ENCODE assay signal across 8 cellular contexts in the genomic region with DNA sequence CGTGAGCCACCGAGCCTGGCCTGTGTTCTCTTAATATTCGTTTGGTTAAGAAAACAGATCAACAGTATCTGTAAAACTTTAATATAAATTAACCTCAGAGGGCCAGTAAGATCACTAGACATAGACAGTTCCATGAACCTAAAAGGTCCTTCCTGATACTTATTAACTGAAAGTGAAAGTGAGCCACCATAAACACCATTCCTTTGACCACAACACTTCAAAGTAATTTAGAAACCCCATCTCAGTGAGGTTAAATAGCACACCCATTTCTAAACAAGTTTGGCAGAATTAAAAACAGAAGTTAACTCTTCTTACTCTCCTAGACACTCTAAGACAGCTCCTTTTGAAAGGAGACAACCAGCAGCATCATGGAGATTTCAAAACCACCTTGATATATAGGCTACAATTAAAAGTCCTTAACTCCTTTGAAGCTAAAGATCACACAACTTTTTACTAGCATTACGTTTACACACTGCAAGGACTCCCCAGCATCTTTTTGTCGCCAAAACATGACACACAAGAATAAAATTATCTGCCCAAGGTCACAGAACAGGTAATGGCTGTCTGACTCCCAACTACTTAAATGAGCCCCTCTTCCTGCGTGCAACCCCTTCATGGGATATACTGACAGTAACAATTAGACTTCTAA. TPM values are rescaled to one million over a fixed set of nuclear protein-coding genes. Genes with fewer than 3 reads are reported as not detected.
DNase-seq lines count a peak whose midpoint lies in the region; ATAC-seq, FAIRE-seq and TF ChIP-seq lines count a peak whose summit lies in the region.

No MANE protein-coding gene starts in this region.

- WGBS in HepG2 (ENCODE audit: low lambda C conversion rate): 9% methylated on average over 6 of the region's 6 CpGs
- WGBS in urinary bladder: 59% methylated on average over 6 of the region's 6 CpGs

- H3K4me1 Mint-ChIP-seq in activated naive CD8-positive, alpha-beta T cell treated with anti-CD3 and anti-CD28 coated beads, Interleukin-2, amount 50 U/mL, for 24 hours: peaks cover 45% of the 10 kb centered on the region

- TF ChIP-seq POLR2A in HepG2 (IDR thresholded peaks at IDR 0.05; ENCODE audit: insufficient read depth in 1 of 2, low read depth in 2 of 2, low read length in 2 of 2): no peak

- no peaks in the 10 kb centered on the region for H3K27me3 Mint-ChIP-seq in activated naive CD8-positive, alpha-beta T cell treated with anti-CD3 and anti-CD28 coated beads, Interleukin-2, amount 50 U/mL, for 24 hours

- H3K27ac ChIP-seq in HepG2 (ENCODE audit: extremely low read length, insufficient read depth, low read length): peak overlapping the region; percentile 27
- no peak overlapping the region for H3K27ac ChIP-seq in urinary bladder (ENCODE audit: low read depth)

- H3K9me3 Mint-ChIP-seq in activated naive CD8-positive, alpha-beta T cell treated with anti-CD3 and anti-CD28 coated beads, Interleukin-2, amount 50 U/mL, for 24 hours: no peaks in the 10 kb centered on the region

- H3K4me3 Mint-ChIP-seq in activated naive CD8-positive, alpha-beta T cell treated with anti-CD3 and anti-CD28 coated beads, Interleukin-2, amount 50 U/mL, for 24 hours: peak overlapping the region; percentile 84

- H3K4me1 ChIP-seq in HepG2 (ENCODE audit: insufficient read depth, low read length): peaks cover 23% of the 10 kb centered on the region
- no peaks in the 10 kb centered on the region for H3K4me1 ChIP-seq in urinary bladder (ENCODE audit: insufficient read depth)

- CTCF ChIA-PET in HepG2 (lab: Yijun Ruan, JAX; ENCODE audit: low intra/inter-chr PET ratio, low total read pairs): no interaction called here

- H3K9me3 ChIP-seq in HepG2 (ENCODE audit: low read length): no peaks in the 10 kb centered on the region

- peak overlapping the region; percentile 77 for H3K4me2 ChIP-seq in HepG2 (ENCODE audit: low read depth, low read length)

- H3K36me3 Mint-ChIP-seq in activated naive CD8-positive, alpha-beta T cell treated with anti-CD3 and anti-CD28 coated beads, Interleukin-2, amount 50 U/mL, for 24 hours (ENCODE audit: low read depth): no peaks in the 10 kb centered on the region

- DNase-seq in ELR (ENCODE audit: low read depth): peak; percentile 21
- no peak for DNase-seq in activated naive CD8-positive, alpha-beta T cell treated with anti-CD3 and anti-CD28 coated beads, Interleukin-2, amount 50 U/mL, for 24 hours
- DNase-seq in HepG2 (ENCODE audit: low spot score): no peak
- DNase-seq in stimulated activated CD4-positive, alpha-beta T cell treated with anti-CD3 and anti-CD28 coated beads, Interleukin-12 subunit alpha, Interleukin-12 subunit beta, amount 100 ng/mL, for 4 hours: no peak
- DNase-seq in posterior cingulate gyrus: no peak

- H3K27ac Mint-ChIP-seq in activated naive CD8-positive, alpha-beta T cell treated with anti-CD3 and anti-CD28 coated beads, Interleukin-2, amount 50 U/mL, for 24 hours: peak overlapping the region; percentile 12

- peak overlapping the region; percentile 61; the same call in 1 of the 2 replicates for H3K9ac ChIP-seq in HepG2 (ENCODE audit: insufficient read depth, low read depth, low read length)

- no peak for TF ChIP-seq RAD21 in HepG2 (CRISPR knock-in tag; IDR thresholded peaks at IDR 0.05)

- TF ChIP-seq EP300 in HepG2 (IDR thresholded peaks at IDR 0.05; ENCODE audit: low read depth in 2 of 2, low read length in 2 of 2) (no peak), HepG2 (CRISPR knock-in tag; IDR thresholded peaks at IDR 0.05; ENCODE audit: borderline replicate concordance) (no peak)

- ATAC-seq in HG03378 (IDR thresholded peaks at IDR 0.05; ENCODE audit: unreplicated experiment) (peak; percentile 35), HepG2 (no peak), GM18909 (IDR thresholded peaks at IDR 0.05; ENCODE audit: poor library complexity, unreplicated experiment) (no peak)
- no peak for ATAC-seq in activated naive CD8-positive, alpha-beta T cell treated with anti-CD3 and anti-CD28 coated beads, Interleukin-2, amount 50 U/mL, for 24 hours

- peaks cover 8% of the 10 kb centered on the region; the same call in 1 of the 2 replicates for H4K20me1 ChIP-seq in HepG2 (ENCODE audit: insufficient read depth, low read length)

- H3K79me2 ChIP-seq in HepG2 (ENCODE audit: insufficient read depth, low read length): peaks cover 54% of the 10 kb centered on the region

- no TSS peak for BruUV-seq in HepG2 (replicated peaks; lab: Mats Ljungman, UMichigan)

- FAIRE-seq in HepG2 (lab: Jason Lieb, UNC): no peak

- H2AFZ ChIP-seq in HepG2 (ENCODE audit: low read length): no peak overlapping the region

- no peak for TF ChIP-seq CTCF in HepG2 (CRISPR knock-in tag; IDR thresholded peaks at IDR 0.05)

- POLR2A ChIA-PET in HepG2 (lab: Yijun Ruan, JAX): interaction anchor here (0.6 to 1.4 kb wide), 2 partner anchors 13 to 88 kb away, joined by 3 to 4 read pairs; no protein-coding TSS in a partner anchor

- no peaks in the 10 kb centered on the region; a peak in 1 of 5 replicates for H3K27me3 ChIP-seq in HepG2 (ENCODE audit: control insufficient read depth in 1 of 2, insufficient read depth in 2 of 2, low read length in 2 of 2)

- no peaks in the 10 kb centered on the region for H3K36me3 ChIP-seq in HepG2 (replicated peaks in 1 of 2; ENCODE audit: control insufficient read depth in 1 of 2, insufficient read depth in 2 of 2, low read length in 2 of 2)
- no peaks in the 10 kb centered on the region for H3K36me3 ChIP-seq in urinary bladder (ENCODE audit: insufficient read depth)

- intact Hi-C loops in HepG2 (cut with micrococcal nuclease; ENCODE audit: unreplicated experiment): loop anchor here (2.0 kb wide), 1 partner anchor 28 kb away; no protein-coding TSS in a partner anchor
- intact Hi-C loops in posterior cingulate gyrus (cut with DNase I): loop anchor here (10.0 kb wide), 1 partner anchor 72 kb away; a partner anchor contains a TSS

- in situ Hi-C loops in HepG2 (cut with HindIII; ENCODE audit: extremely low pct_ligation_motif_present, low pct_unique_long_range_greater_than_20kb): no loop called here

- H3K4me3 ChIP-seq in HepG2 (replicated peaks in 1 of 3; ENCODE audit: insufficient read depth in 1 of 3, low read depth in 2 of 3, low read length in 3 of 3) (peak overlapping the region; percentile 87 to 97 (median 90)), urinary bladder (ENCODE audit: low read depth, low read length) (peak overlapping the region; percentile 17)

TF ChIP-seq in HepG2, 621 proteins besides CTCF, POLR2A, EP300 and RAD21:
- TF ChIP-seq ZNF567 (CRISPR knock-in tag; IDR thresholded peaks at IDR 0.05; ENCODE audit: borderline replicate concordance): no peak
- TF ChIP-seq POLR2G (IDR thresholded peaks at IDR 0.05; ENCODE audit: low read depth, low read length): no peak
- peak; percentile 25; the same call in 1 of the 2 replicates for TF ChIP-seq SAP130 (CRISPR knock-in tag; IDR thresholded peaks at IDR 0.05; ENCODE audit: low read depth)
- TF ChIP-seq IRF2 (CRISPR knock-in tag; IDR thresholded peaks at IDR 0.05): peak; percentile 86
- no peak for TF ChIP-seq ELF3 (CRISPR knock-in tag; IDR thresholded peaks at IDR 0.05)
- TF ChIP-seq SSRP1 (CRISPR knock-in tag; IDR thresholded peaks at IDR 0.05): no peak

RNA-seq across cellular contexts. Expression of a gene that starts 2.2 kb away (rescaled TPM):
- total RNA-seq in HepG2 (2016; rRNA removed; fragmentation: Illumina TruSeq; extraction: Trizol) (15.3 and 16.3 TPM in 2 replicates), urinary bladder (8.7 TPM)
- 14.7 and 15.7 TPM in 2 replicates for total RNA-seq in HepG2 (2016; cell fraction: cytosol; rRNA removed; fragmentation: Illumina TruSeq; extraction: Trizol; ENCODE audit: low read depth)
- total RNA-seq in HepG2 (2016; cell fraction: insoluble cytoplasmic fraction; rRNA removed; fragmentation: Illumina TruSeq; extraction: Trizol): 14.5 and 14.7 TPM in 2 replicates
- 22.4 and 23.5 TPM in 2 replicates for total RNA-seq in HepG2 (2016; cell fraction: membrane; rRNA removed; fragmentation: Illumina TruSeq; extraction: Trizol)
- 7.6 and 10.7 TPM in 2 replicates for total RNA-seq in HepG2 (2016; cell fraction: nucleus; rRNA removed; fragmentation: Illumina TruSeq; extraction: Trizol)
- polyA plus RNA-seq in HepG2 (2011; rRNA removed) (20.9 and 22.5 TPM in 2 replicates), urinary bladder (15.0 TPM)
- 20.2 and 22.7 TPM in 2 replicates for polyA plus RNA-seq in HepG2 (2011; cell fraction: cytosol; rRNA removed)
- polyA plus RNA-seq in HepG2 (2011; cell fraction: nucleus; rRNA removed): 11.4 and 11.8 TPM in 2 replicates
- 10.1 and 14.4 TPM in 2 replicates for polyA plus RNA-seq in HepG2 (2012)
- polyA plus RNA-seq in HepG2 (2016; cell fraction: cytosol; fragmentation: Illumina TruSeq; extraction: Trizol; ENCODE audit: low read depth): 9.8 and 10.0 TPM in 2 replicates
- 17.6 and 20.6 TPM in 2 replicates for polyA plus RNA-seq in HepG2 (2016; cell fraction: insoluble cytoplasmic fraction; fragmentation: Illumina TruSeq; extraction: Trizol; ENCODE audit: low read depth)
- 19.3 and 20.2 TPM in 2 replicates for polyA plus RNA-seq in HepG2 (2016; cell fraction: membrane; fragmentation: Illumina TruSeq; extraction: Trizol; ENCODE audit: low read depth)
- polyA plus RNA-seq in HepG2 (2016; cell fraction: nucleus; fragmentation: Illumina TruSeq; extraction: Trizol; ENCODE audit: insufficient read depth, low read depth): 13.4 and 15.4 TPM in 2 replicates
- polyA minus RNA-seq in HepG2 (2011; rRNA and poly(A)+ RNA removed; ENCODE audit: low replicate concordance): 14.9 and 40.6 TPM in 2 replicates
- polyA minus RNA-seq in HepG2 (2011; cell fraction: cytosol; rRNA and poly(A)+ RNA removed): 18.2 and 22.4 TPM in 2 replicates
- 13.1 and 17.9 TPM in 2 replicates for polyA minus RNA-seq in HepG2 (2011; cell fraction: nucleus; rRNA and poly(A)+ RNA removed)
